ENCODE assay signal across 6 cellular contexts in genomic region chr12:123671876-123672275, GRCh38. TPM values are rescaled to one million over a fixed set of nuclear protein-coding genes. Genes with fewer than 3 reads are reported as not detected.
DNase-seq lines count a peak whose midpoint lies in the region; ATAC-seq and TF ChIP-seq lines count a peak whose summit lies in the region.

No MANE protein-coding gene starts in this region.

- WGBS in suprapubic skin, result no CpG with 5 or more reads among the region's 6 CpGs

- no peaks in the 10 kb centered on the region for H3K27me3 ChIP-seq in suprapubic skin

- H3K36me3 Mint-ChIP-seq in activated CD4-positive, alpha-beta T cell treated with anti-CD3 and anti-CD28 coated beads, Interleukin-2, amount 10 ng/mL, durations not matched to agents 7 days and 5 days (ENCODE audit: low read depth), result no peaks in the 10 kb centered on the region

- no peaks in the 10 kb centered on the region for H3K27me3 Mint-ChIP-seq in activated CD4-positive, alpha-beta T cell treated with anti-CD3 and anti-CD28 coated beads, Interleukin-2, amount 10 ng/mL, durations not matched to agents 7 days and 5 days

- CTCF ChIA-PET in activated CD4-positive, alpha-beta T cell treated with anti-CD3 and anti-CD28 coated beads, Interleukin-2, amount 10 ng/mL, durations not matched to agents 7 days and 5 days (lab: Charles Lee), result interaction anchor here (1.0 kb wide), 1 partner anchor 14 kb away, joined by 5 read pairs; no protein-coding TSS in a partner anchor

- H3K27ac ChIP-seq in suprapubic skin, result no peak overlapping the region

- no peaks in the 10 kb centered on the region for H3K9me3 ChIP-seq in suprapubic skin

- H3K4me1 Mint-ChIP-seq in activated CD4-positive, alpha-beta T cell treated with anti-CD3 and anti-CD28 coated beads, Interleukin-2, amount 10 ng/mL, durations not matched to agents 7 days and 5 days, result peaks cover 18% of the 10 kb centered on the region

- peak overlapping the region; percentile 82 for H3K4me3 Mint-ChIP-seq in activated CD4-positive, alpha-beta T cell treated with anti-CD3 and anti-CD28 coated beads, Interleukin-2, amount 10 ng/mL, durations not matched to agents 7 days and 5 days

- ATAC-seq in HG03354 (IDR thresholded peaks at IDR 0.05; ENCODE audit: poor library complexity, severe bottlenecking, unreplicated experiment) (no peak), HG02852 (IDR thresholded peaks at IDR 0.05; ENCODE audit: unreplicated experiment) (no peak)

- POLR2A ChIA-PET in activated CD4-positive, alpha-beta T cell treated with anti-CD3 and anti-CD28 coated beads, Interleukin-2, amount 10 ng/mL, durations not matched to agents 7 days and 5 days (lab: Charles Lee), result no interaction called here

- no peaks in the 10 kb centered on the region for H3K9me3 Mint-ChIP-seq in activated CD4-positive, alpha-beta T cell treated with anti-CD3 and anti-CD28 coated beads, Interleukin-2, amount 10 ng/mL, durations not matched to agents 7 days and 5 days

- TF ChIP-seq POLR2A in suprapubic skin (IDR thresholded peaks at IDR 0.05), result no peak

- no peak for DNase-seq in activated CD4-positive, alpha-beta T cell treated with anti-CD3 and anti-CD28 coated beads, Interleukin-2, amount 10 ng/mL, durations not matched to agents 7 days and 5 days
- no peak for DNase-seq in activated CD4-positive, alpha-beta T cell treated with anti-CD3 and anti-CD28 coated beads for 1 hour
- DNase-seq in fibroblast of gingiva (ENCODE audit: low read depth), result peak; percentile 14
- DNase-seq in suprapubic skin (ENCODE audit: low spot score in 2 of 2), result no peak

- TF ChIP-seq EP300 in suprapubic skin (IDR thresholded peaks at IDR 0.05), result no peak

- peaks cover 11% of the 10 kb centered on the region for H3K4me1 ChIP-seq in suprapubic skin

- no peak for TF ChIP-seq CTCF in suprapubic skin (IDR thresholded peaks at IDR 0.05)

- H3K36me3 ChIP-seq in suprapubic skin, result peaks cover 18% of the 10 kb centered on the region

- H3K4me3 ChIP-seq in suprapubic skin, result peak overlapping the region; percentile 77

- no peak overlapping the region for H3K27ac Mint-ChIP-seq in activated CD4-positive, alpha-beta T cell treated with anti-CD3 and anti-CD28 coated beads, Interleukin-2, amount 10 ng/mL, durations not matched to agents 7 days and 5 days

RNA-seq across cellular contexts. Expression of gene TCTN2, which starts 1.0 kb away (rescaled TPM):
- 1 to 10 TPM; 4.0 to 4.7 TPM for total RNA-seq in activated CD4-positive, alpha-beta T cell treated with anti-CD3 and anti-CD28 coated beads, Interleukin-2, amount 10 ng/mL, durations not matched to agents 7 days and 5 days
- total RNA-seq in suprapubic skin, result 10 to 100 TPM; 10.2 to 31.9 (median 16.0) TPM

RNA-seq across cellular contexts. Expression of gene GTF2H3, which starts 38.2 kb away (rescaled TPM):
- 10 to 100 TPM; 46.7 to 47.8 TPM for total RNA-seq in activated CD4-positive, alpha-beta T cell treated with anti-CD3 and anti-CD28 coated beads, Interleukin-2, amount 10 ng/mL, durations not matched to agents 7 days and 5 days
- total RNA-seq in suprapubic skin, result 10 to 100 TPM; 14.4 to 33.3 (median 23.3) TPM

RNA-seq across cellular contexts. Expression of gene EIF2B1, which starts 38.4 kb away (rescaled TPM):
- 10 to 100 TPM; 64.4 to 66.2 TPM for total RNA-seq in activated CD4-positive, alpha-beta T cell treated with anti-CD3 and anti-CD28 coated beads, Interleukin-2, amount 10 ng/mL, durations not matched to agents 7 days and 5 days
- 100 to 1,000 TPM; 122 to 214 (median 188) TPM for total RNA-seq in suprapubic skin

RNA-seq across cellular contexts. Expression of gene ATP6V0A2, which starts 40.3 kb away (rescaled TPM):
- 10 to 100 TPM; 43.2 to 46.4 TPM for total RNA-seq in activated CD4-positive, alpha-beta T cell treated with anti-CD3 and anti-CD28 coated beads, Interleukin-2, amount 10 ng/mL, durations not matched to agents 7 days and 5 days
- total RNA-seq in suprapubic skin, result 10 to 100 TPM; 30.0 to 64.4 (median 37.9) TPM
